Comparison of ENCODE assay signal across 2 cellular contexts in genomic region chr9:69411931-69412740, GRCh38.
TF ChIP-seq lines count a peak whose summit lies in the region.

No MANE protein-coding gene starts in this region.

TF ChIP-seq in SK-N-SH, 30 proteins besides CTCF, POLR2A, EP300 and RAD21 (continued from another document):
- TF ChIP-seq GATA2 (CRISPR knock-in tag; IDR thresholded peaks at IDR 0.05) = no peak
- TF ChIP-seq FOXM1 (IDR thresholded peaks at IDR 0.05; ENCODE audit: low read depth) = no peak
- TF ChIP-seq NFIC (IDR thresholded peaks at IDR 0.05; ENCODE audit: borderline replicate concordance) = no peak
- TF ChIP-seq MEF2A (IDR thresholded peaks at IDR 0.05; ENCODE audit: borderline replicate concordance, low read depth) = no peak

TF ChIP-seq in SK-N-SH treated with all-trans-retinoic acid at 6 μM for 48 hours, 23 proteins besides CTCF, POLR2A, EP300 and RAD21 (continued from another document):
- TF ChIP-seq, protein P1, sequence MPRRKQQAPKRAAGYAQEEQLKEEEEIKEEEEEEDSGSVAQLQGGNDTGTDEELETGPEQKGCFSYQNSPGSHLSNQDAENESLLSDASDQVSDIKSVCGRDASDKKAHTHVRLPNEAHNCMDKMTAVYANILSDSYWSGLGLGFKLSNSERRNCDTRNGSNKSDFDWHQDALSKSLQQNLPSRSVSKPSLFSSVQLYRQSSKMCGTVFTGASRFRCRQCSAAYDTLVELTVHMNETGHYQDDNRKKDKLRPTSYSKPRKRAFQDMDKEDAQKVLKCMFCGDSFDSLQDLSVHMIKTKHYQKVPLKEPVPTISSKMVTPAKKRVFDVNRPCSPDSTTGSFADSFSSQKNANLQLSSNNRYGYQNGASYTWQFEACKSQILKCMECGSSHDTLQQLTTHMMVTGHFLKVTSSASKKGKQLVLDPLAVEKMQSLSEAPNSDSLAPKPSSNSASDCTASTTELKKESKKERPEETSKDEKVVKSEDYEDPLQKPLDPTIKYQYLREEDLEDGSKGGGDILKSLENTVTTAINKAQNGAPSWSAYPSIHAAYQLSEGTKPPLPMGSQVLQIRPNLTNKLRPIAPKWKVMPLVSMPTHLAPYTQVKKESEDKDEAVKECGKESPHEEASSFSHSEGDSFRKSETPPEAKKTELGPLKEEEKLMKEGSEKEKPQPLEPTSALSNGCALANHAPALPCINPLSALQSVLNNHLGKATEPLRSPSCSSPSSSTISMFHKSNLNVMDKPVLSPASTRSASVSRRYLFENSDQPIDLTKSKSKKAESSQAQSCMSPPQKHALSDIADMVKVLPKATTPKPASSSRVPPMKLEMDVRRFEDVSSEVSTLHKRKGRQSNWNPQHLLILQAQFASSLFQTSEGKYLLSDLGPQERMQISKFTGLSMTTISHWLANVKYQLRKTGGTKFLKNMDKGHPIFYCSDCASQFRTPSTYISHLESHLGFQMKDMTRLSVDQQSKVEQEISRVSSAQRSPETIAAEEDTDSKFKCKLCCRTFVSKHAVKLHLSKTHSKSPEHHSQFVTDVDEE (CRISPR knock-in tag; IDR thresholded peaks at IDR 0.05) = no peak
- TF ChIP-seq TCF4 (CRISPR knock-in tag; IDR thresholded peaks at IDR 0.05; ENCODE audit: borderline replicate concordance) = no peak
- TF ChIP-seq GLIS3 (CRISPR knock-in tag; IDR thresholded peaks at IDR 0.05) = no peak
- TF ChIP-seq ZFP3 (CRISPR knock-in tag; IDR thresholded peaks at IDR 0.05) = no peak
- no peak for TF ChIP-seq SNAI2 (CRISPR knock-in tag; IDR thresholded peaks at IDR 0.05)
